ENCODE assay signal across 28 cellular contexts in the genomic region with DNA sequence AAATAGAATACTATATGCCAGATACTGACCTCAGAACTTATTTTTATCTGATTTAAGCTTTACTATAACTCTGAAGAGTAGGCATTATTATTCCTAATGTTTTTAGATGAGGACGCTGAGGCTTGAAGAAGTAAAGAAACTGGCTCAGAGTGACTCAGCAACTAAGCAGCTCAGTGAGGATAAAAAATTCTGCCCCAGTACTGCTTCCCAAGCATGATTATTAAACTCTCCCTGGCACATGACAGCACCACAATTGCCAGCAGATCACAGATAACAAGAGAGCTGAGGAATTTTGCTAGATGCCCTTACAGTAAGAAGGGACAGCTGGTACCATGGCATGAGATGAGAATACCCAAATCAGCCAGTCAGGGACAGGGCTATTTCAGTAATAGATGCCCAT.
DNase-seq lines count a peak whose midpoint lies in the region; ATAC-seq, FAIRE-seq and TF ChIP-seq lines count a peak whose summit lies in the region.
"Had no signal": no experiment of that assay in that cellular context is flagged by ENCODE, and none has a peak within 500 bp of the region (broad histone marks: within the 10 kb centered on the region; RNA-seq: fewer than 3 reads in every experiment).

No MANE protein-coding gene starts in this region.

- H3K4me2 ChIP-seq in GM23248 (ENCODE audit: unreplicated experiment): no peak overlapping the region
- H3K4me2 ChIP-seq: smooth muscle cell had no signal

- H3K4me3 Mint-ChIP-seq in glutamatergic neuron (ENCODE audit: unreplicated experiment): no peak overlapping the region
- H3K4me3 Mint-ChIP-seq: endodermal cell, mesothelial cell of epicardium, nephron progenitor cell had no signal

- H3K9me3 Mint-ChIP-seq in glutamatergic neuron (ENCODE audit: unreplicated experiment): no peaks in the 10 kb centered on the region
- H3K9me3 Mint-ChIP-seq: endodermal cell, mesothelial cell of epicardium, nephron progenitor cell had no signal

- H3K79me2 ChIP-seq in GM23248 (ENCODE audit: insufficient read depth): no peaks in the 10 kb centered on the region

- H3K27me3 ChIP-seq in GM23248 (replicated peaks; ENCODE audit: insufficient read depth) (no peaks in the 10 kb centered on the region), pancreas (no peaks in the 10 kb centered on the region)
- H3K27me3 ChIP-seq: ascending aorta, gastrocnemius medialis, stomach had no signal

- H3K4me3 ChIP-seq in GM23248 (no peak overlapping the region), pancreas (no peak overlapping the region)
- H3K4me3 ChIP-seq: ascending aorta, gastrocnemius medialis, prostate gland, smooth muscle cell, stomach had no signal

- TF ChIP-seq CTCF in VCaP (conservative IDR thresholded peaks at IDR 0.05) (no peak), glutamatergic neuron (IDR thresholded peaks at IDR 0.05; ENCODE audit: partially characterized antibody, unreplicated experiment) (no peak), pancreas (IDR thresholded peaks at IDR 0.05) (no peak)

- H3K4me1 ChIP-seq in GM23248 (ENCODE audit: insufficient read depth) (no peaks in the 10 kb centered on the region), pancreas (no peaks in the 10 kb centered on the region)
- H3K4me1 ChIP-seq: ascending aorta, gastrocnemius medialis, prostate gland, stomach had no signal

- in situ Hi-C loops in GM23248 (cut with MboI): no loop called here

- no peaks in the 10 kb centered on the region for H3F3A ChIP-seq in GM23248 (ENCODE audit: insufficient read depth)

- intact Hi-C loops in pancreas (cut with DNase I): no loop called here

- H3K9me3 ChIP-seq in GM23248 (ENCODE audit: low read depth) (no peaks in the 10 kb centered on the region), pancreas (no peaks in the 10 kb centered on the region)
- H3K9me3 ChIP-seq: ascending aorta, gastrocnemius medialis, prostate gland, stomach had no signal

- H3K36me3 ChIP-seq in GM23248 (ENCODE audit: low read depth): no peaks in the 10 kb centered on the region
- no peaks in the 10 kb centered on the region for H3K36me3 ChIP-seq in pancreas
- H3K36me3 ChIP-seq: ascending aorta, gastrocnemius medialis, prostate gland, stomach had no signal

- H3K36me3 Mint-ChIP-seq in glutamatergic neuron (ENCODE audit: unreplicated experiment): no peaks in the 10 kb centered on the region
- H3K36me3 Mint-ChIP-seq: mesothelial cell of epicardium had no signal

- no peaks in the 10 kb centered on the region for H3K27me3 Mint-ChIP-seq in glutamatergic neuron (ENCODE audit: unreplicated experiment)

- ATAC-seq in HG03175 (IDR thresholded peaks at IDR 0.05; ENCODE audit: unreplicated experiment) (no peak), pancreas (no peak), HG03342 (IDR thresholded peaks at IDR 0.05; ENCODE audit: unreplicated experiment) (no peak)
- ATAC-seq: gastrocnemius medialis, HCT116, left colon had no signal

- H3K27ac Mint-ChIP-seq in glutamatergic neuron (ENCODE audit: unreplicated experiment): no peak overlapping the region
- H3K27ac Mint-ChIP-seq: endodermal cell, mesothelial cell of epicardium had no signal

- H3K9ac ChIP-seq in GM23248: no peak overlapping the region

- peak; percentile 66 for DNase-seq in A172 (ENCODE audit: low spot score)
- peak; percentile 22 for DNase-seq in GM23248
- peak; percentile 26 for DNase-seq in foreskin melanocyte
- DNase-seq in glutamatergic neuron: no peak
- no peak for DNase-seq in pancreas
- DNase-seq: 8988T; activated CD4-positive, alpha-beta T cell treated with anti-CD3 and anti-CD28 coated beads, Interleukin-2, amount 50 U/mL, for 48 hours; activated naive CD4-positive, alpha-beta T cell treated with Interleukin-2 at 50 U/mL for 16 hours; endodermal cell; gastrocnemius medialis; KBM-7; left colon; NCI-H1105; NCI-H2081 treated with DMSO at 0.1 percent for 48 hours; NCI-H510A treated with DMSO at 0.1 percent for 48 hours; nephron progenitor cell; Right ventricle myocardium superior; stimulated activated CD4-positive, alpha-beta T cell treated with anti-CD3 and anti-CD28 coated beads, Interleukin-4, amount 100 ng/mL, for 1 hour; stomach; T-helper 1 cell had no signal

- H3K9me2 ChIP-seq in GM23248 (ENCODE audit: insufficient read depth): no peaks in the 10 kb centered on the region

- H3K4me1 Mint-ChIP-seq in glutamatergic neuron (ENCODE audit: low read depth, unreplicated experiment): no peaks in the 10 kb centered on the region
- H3K4me1 Mint-ChIP-seq: mesothelial cell of epicardium had no signal

- H4K20me1 ChIP-seq in GM23248 (ENCODE audit: insufficient read depth): no peaks in the 10 kb centered on the region

- 17 to 37% methylated on average over 1 of the region's 1 CpG for WGBS in GM23248 (ENCODE audit: low coverage in 1 of 2, low lambda C conversion rate in 2 of 2, missing lambda C conversion rate in 2 of 2), 2 experiments
- 31 to 32% methylated on average over 1 of the region's 1 CpG for WGBS in pancreas, 2 donors

- H2AFZ ChIP-seq in GM23248: no peak overlapping the region

- H3K27ac ChIP-seq in GM23248 (no peak overlapping the region), VCaP (peak overlapping the region; percentile 64), pancreas (no peak overlapping the region)
- H3K27ac ChIP-seq: ascending aorta, gastrocnemius medialis, prostate gland, stomach had no signal

- no peak for FAIRE-seq in pancreas (lab: Jason Lieb, UNC)

Comparison
In these comparisons a context has a peak if more than half of its experiments do, and no peak if none do; other contexts are left out.
1. DNase-seq: peak in A172 (single experiment), GM23248 (single experiment) and foreskin melanocyte (single experiment); none in glutamatergic neuron (single experiment) and pancreas (0 of 6).